8 cellular contexts compared by ENCODE assay signal in the genomic region with DNA sequence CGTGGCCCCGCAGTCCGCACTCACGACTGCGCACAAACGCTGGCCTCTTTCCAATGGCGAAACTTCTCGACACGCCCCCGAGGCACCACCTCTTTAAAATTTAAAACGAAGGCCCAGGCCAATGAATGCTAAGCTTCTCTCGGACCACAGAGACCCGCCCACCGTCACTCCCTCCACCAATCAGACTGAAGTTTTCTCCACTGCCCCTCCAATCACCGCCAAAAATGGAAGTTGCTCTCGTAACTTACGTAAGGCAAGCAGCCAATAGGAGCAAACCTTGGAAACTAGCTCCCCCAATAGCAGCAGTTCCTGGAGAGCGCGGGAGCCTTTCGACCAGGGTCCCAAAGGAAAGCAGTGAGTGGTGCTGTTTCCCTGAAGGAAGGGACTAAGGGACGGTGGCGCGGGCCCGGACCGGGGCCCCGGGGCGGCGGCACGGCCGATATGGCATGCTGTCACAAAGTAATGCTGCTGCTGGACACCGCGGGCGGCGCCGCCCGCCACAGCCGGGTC. TPM values are rescaled to one million over a fixed set of nuclear protein-coding genes. Genes with fewer than 3 reads are reported as not detected.
DNase-seq lines count a peak whose midpoint lies in the region; ATAC-seq and TF ChIP-seq lines count a peak whose summit lies in the region.

A gene with protein sequence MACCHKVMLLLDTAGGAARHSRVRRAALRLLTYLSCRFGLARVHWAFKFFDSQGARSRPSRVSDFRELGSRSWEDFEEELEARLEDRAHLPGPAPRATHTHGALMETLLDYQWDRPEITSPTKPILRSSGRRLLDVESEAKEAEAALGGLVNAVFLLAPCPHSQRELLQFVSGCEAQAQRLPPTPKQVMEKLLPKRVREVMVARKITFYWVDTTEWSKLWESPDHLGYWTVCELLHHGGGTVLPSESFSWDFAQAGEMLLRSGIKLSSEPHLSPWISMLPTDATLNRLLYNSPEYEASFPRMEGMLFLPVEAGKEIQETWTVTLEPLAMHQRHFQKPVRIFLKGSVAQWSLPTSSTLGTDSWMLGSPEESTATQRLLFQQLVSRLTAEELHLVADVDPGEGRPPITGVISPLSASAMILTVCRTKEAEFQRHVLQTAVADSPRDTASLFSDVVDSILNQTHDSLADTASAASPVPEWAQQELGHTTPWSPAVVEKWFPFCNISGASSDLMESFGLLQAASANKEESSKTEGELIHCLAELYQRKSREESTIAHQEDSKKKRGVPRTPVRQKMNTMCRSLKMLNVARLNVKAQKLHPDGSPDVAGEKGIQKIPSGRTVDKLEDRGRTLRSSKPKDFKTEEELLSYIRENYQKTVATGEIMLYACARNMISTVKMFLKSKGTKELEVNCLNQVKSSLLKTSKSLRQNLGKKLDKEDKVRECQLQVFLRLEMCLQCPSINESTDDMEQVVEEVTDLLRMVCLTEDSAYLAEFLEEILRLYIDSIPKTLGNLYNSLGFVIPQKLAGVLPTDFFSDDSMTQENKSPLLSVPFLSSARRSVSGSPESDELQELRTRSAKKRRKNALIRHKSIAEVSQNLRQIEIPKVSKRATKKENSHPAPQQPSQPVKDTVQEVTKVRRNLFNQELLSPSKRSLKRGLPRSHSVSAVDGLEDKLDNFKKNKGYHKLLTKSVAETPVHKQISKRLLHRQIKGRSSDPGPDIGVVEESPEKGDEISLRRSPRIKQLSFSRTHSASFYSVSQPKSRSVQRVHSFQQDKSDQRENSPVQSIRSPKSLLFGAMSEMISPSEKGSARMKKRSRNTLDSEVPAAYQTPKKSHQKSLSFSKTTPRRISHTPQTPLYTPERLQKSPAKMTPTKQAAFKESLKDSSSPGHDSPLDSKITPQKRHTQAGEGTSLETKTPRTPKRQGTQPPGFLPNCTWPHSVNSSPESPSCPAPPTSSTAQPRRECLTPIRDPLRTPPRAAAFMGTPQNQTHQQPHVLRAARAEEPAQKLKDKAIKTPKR (N-terminal part only) (plus strand): TSS at position 324 of the 510 bp plus-strand sequence. CDS start 118 bp downstream, at position 442.

- TF ChIP-seq EP300 in gastroesophageal sphincter (IDR thresholded peaks at IDR 0.05): no peak

- H3K36me3 ChIP-seq in SJSA1 (peaks cover 35% of the 10 kb centered on the region), gastroesophageal sphincter (no peaks in the 10 kb centered on the region), neutrophil (no peaks in the 10 kb centered on the region)

- peak within 1 kb of the TSS; percentile 57 for H3K27ac ChIP-seq in SJSA1
- peak within 1 kb of the TSS in 1 of 4 donors; percentile 51 for H3K27ac ChIP-seq in gastroesophageal sphincter
- H3K27ac ChIP-seq in neutrophil: no peak within 1 kb of the TSS
- no peak within 1 kb of the TSS for H3K27ac ChIP-seq in substantia nigra (ENCODE audit: low read depth, low read length, poor library complexity, severe bottlenecking)

- 0% methylated on average over 1 of the region's 37 CpGs for WGBS in gastroesophageal sphincter (ENCODE audit: low coverage in 1 of 2), 2 donors

- TF ChIP-seq CTCF in HFF-Myc (IDR thresholded peaks at IDR 0.05; ENCODE audit: low read depth, low read length, missing control alignments) (no peak), gastroesophageal sphincter (IDR thresholded peaks at IDR 0.05) (no peak), neutrophil (IDR thresholded peaks at IDR 0.05) (peak; percentile 19)

- H3K9me3 ChIP-seq in SJSA1 (replicated peaks) (no peaks in the 10 kb centered on the region), gastroesophageal sphincter (no peaks in the 10 kb centered on the region), neutrophil (no peaks in the 10 kb centered on the region)

- TF ChIP-seq POLR2A in gastroesophageal sphincter (IDR thresholded peaks at IDR 0.05): no peak

- DNase-seq in GM04503 (ENCODE audit: low read depth) (peak; percentile 99), HFF-Myc (ENCODE audit: extremely low read depth, low read depth) (peak; percentile 100), MV-4-11 (lab: John Stamatoyannopoulos, UW) (peak; percentile 100), SJSA1 (ENCODE audit: low read depth in 1 of 2, low spot score in 2 of 2) (peak; percentile 98), substantia nigra (lab: John Stamatoyannopoulos, UW) (peak; percentile 9 to 94 (median 85))
- DNase-seq in activated gamma-delta T cell treated with anti-CD3 and anti-CD28 coated beads, Interleukin-2, amount 50 U/mL, for 16 hours (ENCODE audit: low read depth): peak; percentile 91

- H3K27me3 ChIP-seq in SJSA1 (replicated peaks) (0 out of 2 replicates have a peak, but pooled peaks cover 2% of the 10 kb centered on the region), gastroesophageal sphincter (peaks cover 10% of the 10 kb centered on the region), neutrophil (peaks cover 27% of the 10 kb centered on the region)

- peak; percentile 99 for ATAC-seq in gastroesophageal sphincter

- peak within 1 kb of the TSS; percentile 68 for H3K4me3 ChIP-seq in HFF-Myc (replicated peaks; ENCODE audit: low read depth, low read length)
- H3K4me3 ChIP-seq in SJSA1: peak within 1 kb of the TSS; percentile 73
- H3K4me3 ChIP-seq in gastroesophageal sphincter: peak within 1 kb of the TSS; percentile 77 to 78
- H3K4me3 ChIP-seq in neutrophil (ENCODE audit: low read depth in 1 of 2, low read length in 1 of 2): peak within 1 kb of the TSS; percentile 85 to 97

- peaks cover 14% of the 10 kb centered on the region for H3K4me1 ChIP-seq in SJSA1 (replicated peaks)
- H3K4me1 ChIP-seq in gastroesophageal sphincter: peaks cover 0 to 15% (median 8%) of the 10 kb centered on the region in 3 donors
- peaks cover 8 to 26% of the 10 kb centered on the region in 2 experiments for H3K4me1 ChIP-seq in neutrophil (ENCODE audit: control insufficient read depth in 1 of 2, insufficient read depth in 1 of 2, low read depth in 1 of 2, low read length in 1 of 2)

RNA-seq across cellular contexts. Expression of the gene that starts here (rescaled TPM):
- 8.6 and 10.5 TPM in 2 replicates for total RNA-seq in SJSA1 (2014; rRNA removed; shearing (Covaris generic))
- total RNA-seq in gastroesophageal sphincter: 1 to 10 TPM in 1 of 4 donors, not detected in 3; 1.2 TPM
